Comparison of ENCODE assay signal across 8 cellular contexts in genomic region chr7:73433924-73434700, GRCh38. TPM values are rescaled to one million over a fixed set of nuclear protein-coding genes. Genes with fewer than 3 reads are reported as not detected.
DNase-seq lines count a peak whose midpoint lies in the region; ATAC-seq, FAIRE-seq and TF ChIP-seq lines count a peak whose summit lies in the region.

No MANE protein-coding gene starts in this region.

- no peaks in the 10 kb centered on the region for H3K36me3 Mint-ChIP-seq in endothelial cell (ENCODE audit: low read depth, unreplicated experiment)
- peaks cover 4% of the 10 kb centered on the region for H3K36me3 Mint-ChIP-seq in stimulated activated memory B cell treated with anti-CD40 and anti-IgM and Interleukin-4, amounts not matched to agents 10 μg/mL and 1 μg/mL and 100 μg/mL, for 72 hours

- DNase-seq in left ventricle myocardium inferior (no peak), cardiac septum (ENCODE audit: low spot score) (no peak), HuH-7.5 (ENCODE audit: low spot score) (peak; percentile 33), endothelial cell (ENCODE audit: low spot score) (no peak), nucleus accumbens (lab: John Stamatoyannopoulos, UW) (no peak), AG08395 (ENCODE audit: low spot score) (no peak), kidney (no peak)

- H3K4me3 ChIP-seq in left ventricle myocardium inferior (peak overlapping the region; percentile 59), kidney (ENCODE audit: low read length in 2 of 2) (no peak overlapping the region)

- H3K9me3 Mint-ChIP-seq in endothelial cell (ENCODE audit: unreplicated experiment) = no peaks in the 10 kb centered on the region
- H3K9me3 Mint-ChIP-seq in stimulated activated memory B cell treated with anti-CD40 and anti-IgM and Interleukin-4, amounts not matched to agents 10 μg/mL and 1 μg/mL and 100 μg/mL, for 72 hours = peaks cover 3% of the 10 kb centered on the region

- H3K27ac ChIP-seq in left ventricle myocardium inferior (replicated peaks) = no peak overlapping the region
- no peak overlapping the region for H3K27ac ChIP-seq in kidney (ENCODE audit: low read depth in 2 of 2, low read length in 2 of 2)

- H3K9me3 ChIP-seq in left ventricle myocardium inferior (replicated peaks) (peaks cover 8% of the 10 kb centered on the region), kidney (ENCODE audit: control insufficient read depth in 1 of 2, low read length in 2 of 2) (no peaks in the 10 kb centered on the region)

- H3K9ac ChIP-seq in kidney (ENCODE audit: low read length in 2 of 2) = no peak overlapping the region

- peaks cover 18% of the 10 kb centered on the region for H3K27me3 Mint-ChIP-seq in endothelial cell (ENCODE audit: unreplicated experiment)
- H3K27me3 Mint-ChIP-seq in stimulated activated memory B cell treated with anti-CD40 and anti-IgM and Interleukin-4, amounts not matched to agents 10 μg/mL and 1 μg/mL and 100 μg/mL, for 72 hours = peaks cover 41% of the 10 kb centered on the region

- H3K4me1 Mint-ChIP-seq in endothelial cell (ENCODE audit: unreplicated experiment) = peaks cover 11% of the 10 kb centered on the region
- H3K4me1 Mint-ChIP-seq in stimulated activated memory B cell treated with anti-CD40 and anti-IgM and Interleukin-4, amounts not matched to agents 10 μg/mL and 1 μg/mL and 100 μg/mL, for 72 hours = peaks cover 19% of the 10 kb centered on the region

- intact Hi-C loops in left ventricle myocardium inferior (cut with micrococcal nuclease) (no loop called here), cardiac septum (cut with DNase I) (no loop called here), kidney (cut with DNase I) (no loop called here)

- peak overlapping the region; percentile 73 for H3K4me3 Mint-ChIP-seq in endothelial cell (ENCODE audit: unreplicated experiment)
- H3K4me3 Mint-ChIP-seq in stimulated activated memory B cell treated with anti-CD40 and anti-IgM and Interleukin-4, amounts not matched to agents 10 μg/mL and 1 μg/mL and 100 μg/mL, for 72 hours = peak overlapping the region; percentile 76

- TF ChIP-seq CTCF in left ventricle myocardium inferior (IDR thresholded peaks at IDR 0.05; ENCODE audit: borderline replicate concordance) (no peak), endothelial cell (IDR thresholded peaks at IDR 0.05; ENCODE audit: unreplicated experiment) (no peak), kidney (IDR thresholded peaks at IDR 0.05; ENCODE audit: borderline replicate concordance, extremely low read depth, insufficient read depth) (no peak)

- H3K4me1 ChIP-seq in left ventricle myocardium inferior (peaks cover 14% of the 10 kb centered on the region), kidney (ENCODE audit: control insufficient read depth in 1 of 2, insufficient read depth in 1 of 2, low read depth in 1 of 2, low read length in 2 of 2) (peaks cover 0 to 2% of the 10 kb centered on the region in 2 donors)

- H3K36me3 ChIP-seq in left ventricle myocardium inferior (peaks cover 2% of the 10 kb centered on the region), kidney (ENCODE audit: control insufficient read depth in 1 of 2, insufficient read depth in 2 of 2, low read length in 2 of 2) (no peaks in the 10 kb centered on the region)

- peaks cover 66% of the 10 kb centered on the region for H3K27me3 ChIP-seq in left ventricle myocardium inferior (ENCODE audit: low read depth)

- H3K27ac Mint-ChIP-seq in endothelial cell (ENCODE audit: unreplicated experiment) = no peak overlapping the region
- no peak overlapping the region for H3K27ac Mint-ChIP-seq in stimulated activated memory B cell treated with anti-CD40 and anti-IgM and Interleukin-4, amounts not matched to agents 10 μg/mL and 1 μg/mL and 100 μg/mL, for 72 hours

- FAIRE-seq in kidney (lab: Jason Lieb, UNC) = no peak

- ATAC-seq in stimulated activated memory B cell treated with anti-CD40 and anti-IgM and Interleukin-4, amounts not matched to agents 10 μg/mL and 1 μg/mL and 100 μg/mL, for 72 hours = peak; percentile 34

RNA-seq across cellular contexts. Expression of gene FZD9, which starts 0.5 kb away (rescaled TPM):
- total RNA-seq in left ventricle myocardium inferior (0.11 TPM), cardiac septum (0.19 TPM), endothelial cell (ENCODE audit: unreplicated experiment) (2.5 TPM), kidney (0.22 TPM)
- polyA plus RNA-seq in kidney (ENCODE audit: insufficient read depth, low read depth, low replicate concordance) = not detected
